Comparison of ENCODE assay signal across 1 cellular context in the genomic region with DNA sequence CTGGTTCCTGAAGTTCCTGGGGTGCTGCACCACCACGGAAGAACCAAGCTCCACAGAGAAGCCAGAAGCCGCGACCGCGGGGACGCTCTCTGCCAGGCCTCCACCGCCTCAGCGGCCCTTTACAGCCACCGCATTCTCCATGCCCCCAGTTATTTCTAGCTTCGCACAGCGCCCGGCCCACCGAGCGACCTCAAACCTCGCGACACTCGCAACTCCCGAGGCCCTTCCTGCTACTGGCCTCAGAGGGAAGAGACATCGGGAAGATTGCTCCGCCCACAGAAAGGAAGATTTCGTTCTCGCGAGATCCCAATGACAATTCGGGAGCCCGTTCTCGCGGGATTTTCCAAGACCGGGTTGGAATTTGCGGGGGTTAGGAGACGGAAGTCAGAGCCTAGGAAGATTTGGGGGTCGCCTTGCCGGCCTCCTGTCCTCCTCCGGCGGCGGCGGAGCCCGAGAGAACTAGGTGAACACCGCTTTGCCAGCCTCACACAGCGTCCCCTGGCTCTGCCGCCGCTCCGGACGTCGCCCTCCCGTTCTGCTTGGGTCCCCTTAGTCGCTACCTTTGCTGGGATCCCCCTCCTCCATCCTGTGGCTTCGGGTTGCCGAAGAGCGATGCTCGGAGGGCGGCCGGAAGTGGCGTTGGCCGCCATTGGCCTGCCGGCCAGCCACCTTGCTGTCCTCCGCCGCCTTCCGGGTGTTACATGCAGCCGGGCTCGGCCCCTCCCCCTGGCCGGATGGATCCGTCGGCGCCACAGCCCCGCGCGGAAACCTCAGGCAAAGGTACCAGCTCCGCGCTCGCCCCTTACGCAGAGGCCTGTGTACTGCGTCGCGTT.
TF ChIP-seq lines count a peak whose summit lies in the region.

A gene with protein sequence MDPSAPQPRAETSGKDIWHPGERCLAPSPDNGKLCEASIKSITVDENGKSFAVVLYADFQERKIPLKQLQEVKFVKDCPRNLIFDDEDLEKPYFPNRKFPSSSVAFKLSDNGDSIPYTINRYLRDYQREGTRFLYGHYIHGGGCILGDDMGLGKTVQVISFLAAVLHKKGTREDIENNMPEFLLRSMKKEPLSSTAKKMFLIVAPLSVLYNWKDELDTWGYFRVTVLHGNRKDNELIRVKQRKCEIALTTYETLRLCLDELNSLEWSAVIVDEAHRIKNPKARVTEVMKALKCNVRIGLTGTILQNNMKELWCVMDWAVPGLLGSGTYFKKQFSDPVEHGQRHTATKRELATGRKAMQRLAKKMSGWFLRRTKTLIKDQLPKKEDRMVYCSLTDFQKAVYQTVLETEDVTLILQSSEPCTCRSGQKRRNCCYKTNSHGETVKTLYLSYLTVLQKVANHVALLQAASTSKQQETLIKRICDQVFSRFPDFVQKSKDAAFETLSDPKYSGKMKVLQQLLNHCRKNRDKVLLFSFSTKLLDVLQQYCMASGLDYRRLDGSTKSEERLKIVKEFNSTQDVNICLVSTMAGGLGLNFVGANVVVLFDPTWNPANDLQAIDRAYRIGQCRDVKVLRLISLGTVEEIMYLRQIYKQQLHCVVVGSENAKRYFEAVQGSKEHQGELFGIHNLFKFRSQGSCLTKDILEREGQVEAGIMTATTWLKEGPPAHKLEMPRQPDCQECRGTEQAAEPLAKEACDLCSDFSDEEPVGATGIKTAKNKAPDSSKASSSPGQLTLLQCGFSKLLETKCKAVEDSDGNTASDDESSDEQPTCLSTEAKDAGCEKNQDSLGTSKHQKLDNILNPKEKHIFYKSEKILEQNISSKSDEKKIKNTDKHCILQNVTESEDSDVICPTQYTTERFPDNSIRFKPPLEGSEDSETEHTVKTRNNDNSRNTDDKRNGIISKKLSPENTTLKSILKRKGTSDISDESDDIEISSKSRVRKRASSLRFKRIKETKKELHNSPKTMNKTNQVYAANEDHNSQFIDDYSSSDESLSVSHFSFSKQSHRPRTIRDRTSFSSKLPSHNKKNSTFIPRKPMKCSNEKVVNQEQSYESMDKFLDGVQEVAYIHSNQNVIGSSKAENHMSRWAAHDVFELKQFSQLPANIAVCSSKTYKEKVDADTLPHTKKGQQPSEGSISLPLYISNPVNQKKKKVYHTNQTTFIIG (N-terminal part only) (plus strand): TSS at position 387 of the 833 bp plus-strand sequence. CDS start 348 bp downstream, at position 735.

TF ChIP-seq in HepG2, 621 proteins besides CTCF, POLR2A, EP300 and RAD21 (continued from another document and continues in another):
- TF ChIP-seq, protein P1, sequence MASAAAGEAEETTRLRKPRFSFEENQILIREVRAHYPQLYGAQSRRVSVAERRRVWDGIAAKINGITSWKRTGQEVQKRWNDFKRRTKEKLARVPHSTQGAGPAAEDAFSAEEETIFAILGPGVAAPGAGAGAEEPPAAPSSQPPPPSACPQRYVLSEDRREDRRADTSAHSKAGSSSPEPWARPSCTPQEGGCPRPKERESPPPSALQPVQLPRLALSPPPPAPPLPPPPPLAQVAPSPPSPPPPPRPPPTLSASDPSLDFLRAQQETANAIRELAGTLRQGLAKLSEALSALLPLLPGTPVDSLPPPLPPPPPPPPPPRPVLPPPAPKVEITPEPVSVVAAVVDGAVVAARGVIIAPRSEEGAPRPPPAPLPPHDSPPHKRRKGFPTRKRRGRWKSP (CRISPR knock-in tag; IDR thresholded peaks at IDR 0.05), result peak; percentile 68; the same call in 1 of the 2 replicates
- TF ChIP-seq ZNF383 (CRISPR knock-in tag; IDR thresholded peaks at IDR 0.05; ENCODE audit: borderline replicate concordance), result no peak; the same call in 1 of the 2 replicates
- TF ChIP-seq, protein P2, sequence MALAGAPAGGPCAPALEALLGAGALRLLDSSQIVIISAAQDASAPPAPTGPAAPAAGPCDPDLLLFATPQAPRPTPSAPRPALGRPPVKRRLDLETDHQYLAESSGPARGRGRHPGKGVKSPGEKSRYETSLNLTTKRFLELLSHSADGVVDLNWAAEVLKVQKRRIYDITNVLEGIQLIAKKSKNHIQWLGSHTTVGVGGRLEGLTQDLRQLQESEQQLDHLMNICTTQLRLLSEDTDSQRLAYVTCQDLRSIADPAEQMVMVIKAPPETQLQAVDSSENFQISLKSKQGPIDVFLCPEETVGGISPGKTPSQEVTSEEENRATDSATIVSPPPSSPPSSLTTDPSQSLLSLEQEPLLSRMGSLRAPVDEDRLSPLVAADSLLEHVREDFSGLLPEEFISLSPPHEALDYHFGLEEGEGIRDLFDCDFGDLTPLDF (CRISPR knock-in tag; IDR thresholded peaks at IDR 0.05), result peak; percentile 71; the same call in 1 of the 2 replicates
- peak; percentile 33; the same call in 1 of the 2 replicates for TF ChIP-seq ZMYM2 (CRISPR knock-in tag; IDR thresholded peaks at IDR 0.05)
- no peak for TF ChIP-seq FOXP1 (IDR thresholded peaks at IDR 0.05)
- no peak for TF ChIP-seq FOXP1 (CRISPR knock-in tag; IDR thresholded peaks at IDR 0.05)
- no peak for TF ChIP-seq SYNCRIP (IDR thresholded peaks at IDR 0.05; ENCODE audit: insufficient read depth, low read depth, low read length)
- TF ChIP-seq ZNF572 (CRISPR knock-in tag; IDR thresholded peaks at IDR 0.05), result 0 out of 2 replicates have a peak, but pooled peaks have one; percentile 76
- TF ChIP-seq ZNF143 (CRISPR knock-in tag; IDR thresholded peaks at IDR 0.05), result no peak
- TF ChIP-seq ZNF605 (CRISPR knock-in tag; IDR thresholded peaks at IDR 0.05), result peak; percentile 79
- TF ChIP-seq ZNF766 (CRISPR knock-in tag; IDR thresholded peaks at IDR 0.05; ENCODE audit: borderline replicate concordance), result peak; percentile 61; the same call in 1 of the 2 replicates
- 0 out of 2 replicates have a peak, but pooled peaks have one; percentile 15 for TF ChIP-seq SRF (IDR thresholded peaks at IDR 0.05; ENCODE audit: low read depth, low read length)
- TF ChIP-seq, protein P3, sequence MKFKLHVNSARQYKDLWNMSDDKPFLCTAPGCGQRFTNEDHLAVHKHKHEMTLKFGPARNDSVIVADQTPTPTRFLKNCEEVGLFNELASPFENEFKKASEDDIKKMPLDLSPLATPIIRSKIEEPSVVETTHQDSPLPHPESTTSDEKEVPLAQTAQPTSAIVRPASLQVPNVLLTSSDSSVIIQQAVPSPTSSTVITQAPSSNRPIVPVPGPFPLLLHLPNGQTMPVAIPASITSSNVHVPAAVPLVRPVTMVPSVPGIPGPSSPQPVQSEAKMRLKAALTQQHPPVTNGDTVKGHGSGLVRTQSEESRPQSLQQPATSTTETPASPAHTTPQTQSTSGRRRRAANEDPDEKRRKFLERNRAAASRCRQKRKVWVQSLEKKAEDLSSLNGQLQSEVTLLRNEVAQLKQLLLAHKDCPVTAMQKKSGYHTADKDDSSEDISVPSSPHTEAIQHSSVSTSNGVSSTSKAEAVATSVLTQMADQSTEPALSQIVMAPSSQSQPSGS (CRISPR knock-in tag; IDR thresholded peaks at IDR 0.05), result peak; percentile 80
- TF ChIP-seq SMAD9 (CRISPR knock-in tag; IDR thresholded peaks at IDR 0.05), result no peak
- TF ChIP-seq, protein P4, sequence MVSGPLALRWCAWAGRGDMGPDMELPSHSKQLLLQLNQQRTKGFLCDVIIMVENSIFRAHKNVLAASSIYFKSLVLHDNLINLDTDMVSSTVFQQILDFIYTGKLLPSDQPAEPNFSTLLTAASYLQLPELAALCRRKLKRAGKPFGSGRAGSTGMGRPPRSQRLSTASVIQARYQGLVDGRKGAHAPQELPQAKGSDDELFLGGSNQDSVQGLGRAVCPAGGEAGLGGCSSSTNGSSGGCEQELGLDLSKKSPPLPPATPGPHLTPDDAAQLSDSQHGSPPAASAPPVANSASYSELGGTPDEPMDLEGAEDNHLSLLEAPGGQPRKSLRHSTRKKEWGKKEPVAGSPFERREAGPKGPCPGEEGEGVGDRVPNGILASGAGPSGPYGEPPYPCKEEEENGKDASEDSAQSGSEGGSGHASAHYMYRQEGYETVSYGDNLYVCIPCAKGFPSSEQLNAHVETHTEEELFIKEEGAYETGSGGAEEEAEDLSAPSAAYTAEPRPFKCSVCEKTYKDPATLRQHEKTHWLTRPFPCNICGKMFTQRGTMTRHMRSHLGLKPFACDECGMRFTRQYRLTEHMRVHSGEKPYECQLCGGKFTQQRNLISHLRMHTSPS (CRISPR knock-in tag; IDR thresholded peaks at IDR 0.05; ENCODE audit: low read depth), result no peak
- 0 out of 2 replicates have a peak, but pooled peaks have one; percentile 69 for TF ChIP-seq ZNF790 (CRISPR knock-in tag; IDR thresholded peaks at IDR 0.05; ENCODE audit: borderline replicate concordance)
- peak; percentile 66; the same call in 1 of the 2 replicates for TF ChIP-seq STAT5B (CRISPR knock-in tag; IDR thresholded peaks at IDR 0.05)
- peak; percentile 75 for TF ChIP-seq HDAC2 (CRISPR knock-in tag; IDR thresholded peaks at IDR 0.05)
- TF ChIP-seq ZBTB42 (CRISPR knock-in tag; IDR thresholded peaks at IDR 0.05), result no peak
- peak; percentile 95 for TF ChIP-seq ZNF224 (CRISPR knock-in tag; IDR thresholded peaks at IDR 0.05)
- peak; percentile 61; the same call in 1 of the 2 replicates for TF ChIP-seq ZNF761 (CRISPR knock-in tag; conservative IDR thresholded peaks at IDR 0.05)
- peak; percentile 42; the same call in 1 of the 2 replicates for TF ChIP-seq RARG (CRISPR knock-in tag; IDR thresholded peaks at IDR 0.05; ENCODE audit: low read depth)
- TF ChIP-seq ETV5 (CRISPR knock-in tag; IDR thresholded peaks at IDR 0.05; ENCODE audit: borderline replicate concordance), result peak; percentile 93
- peak; percentile 90 for TF ChIP-seq ZNF331 (CRISPR knock-in tag; IDR thresholded peaks at IDR 0.05)
- TF ChIP-seq EED (CRISPR knock-in tag; IDR thresholded peaks at IDR 0.05), result no peak; the same call in 1 of the 2 replicates
- TF ChIP-seq ASH2L (IDR thresholded peaks at IDR 0.05; ENCODE audit: insufficient read length, low read depth, low read length), result peak; percentile 97
- no peak; the same call in 1 of the 2 replicates for TF ChIP-seq ARHGAP35 (CRISPR knock-in tag; IDR thresholded peaks at IDR 0.05; ENCODE audit: borderline replicate concordance)
- peak; percentile 96 for TF ChIP-seq YY1 (IDR thresholded peaks at IDR 0.05; ENCODE audit: insufficient read depth, insufficient replicate concordance, low read depth, low read length)
- TF ChIP-seq, protein P5, sequence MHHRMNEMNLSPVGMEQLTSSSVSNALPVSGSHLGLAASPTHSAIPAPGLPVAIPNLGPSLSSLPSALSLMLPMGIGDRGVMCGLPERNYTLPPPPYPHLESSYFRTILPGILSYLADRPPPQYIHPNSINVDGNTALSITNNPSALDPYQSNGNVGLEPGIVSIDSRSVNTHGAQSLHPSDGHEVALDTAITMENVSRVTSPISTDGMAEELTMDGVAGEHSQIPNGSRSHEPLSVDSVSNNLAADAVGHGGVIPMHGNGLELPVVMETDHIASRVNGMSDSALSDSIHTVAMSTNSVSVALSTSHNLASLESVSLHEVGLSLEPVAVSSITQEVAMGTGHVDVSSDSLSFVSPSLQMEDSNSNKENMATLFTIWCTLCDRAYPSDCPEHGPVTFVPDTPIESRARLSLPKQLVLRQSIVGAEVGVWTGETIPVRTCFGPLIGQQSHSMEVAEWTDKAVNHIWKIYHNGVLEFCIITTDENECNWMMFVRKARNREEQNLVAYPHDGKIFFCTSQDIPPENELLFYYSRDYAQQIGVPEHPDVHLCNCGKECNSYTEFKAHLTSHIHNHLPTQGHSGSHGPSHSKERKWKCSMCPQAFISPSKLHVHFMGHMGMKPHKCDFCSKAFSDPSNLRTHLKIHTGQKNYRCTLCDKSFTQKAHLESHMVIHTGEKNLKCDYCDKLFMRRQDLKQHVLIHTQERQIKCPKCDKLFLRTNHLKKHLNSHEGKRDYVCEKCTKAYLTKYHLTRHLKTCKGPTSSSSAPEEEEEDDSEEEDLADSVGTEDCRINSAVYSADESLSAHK (CRISPR knock-in tag; IDR thresholded peaks at IDR 0.05; ENCODE audit: borderline replicate concordance), result peak; percentile 79; the same call in 1 of the 2 replicates
- TF ChIP-seq, protein P6, sequence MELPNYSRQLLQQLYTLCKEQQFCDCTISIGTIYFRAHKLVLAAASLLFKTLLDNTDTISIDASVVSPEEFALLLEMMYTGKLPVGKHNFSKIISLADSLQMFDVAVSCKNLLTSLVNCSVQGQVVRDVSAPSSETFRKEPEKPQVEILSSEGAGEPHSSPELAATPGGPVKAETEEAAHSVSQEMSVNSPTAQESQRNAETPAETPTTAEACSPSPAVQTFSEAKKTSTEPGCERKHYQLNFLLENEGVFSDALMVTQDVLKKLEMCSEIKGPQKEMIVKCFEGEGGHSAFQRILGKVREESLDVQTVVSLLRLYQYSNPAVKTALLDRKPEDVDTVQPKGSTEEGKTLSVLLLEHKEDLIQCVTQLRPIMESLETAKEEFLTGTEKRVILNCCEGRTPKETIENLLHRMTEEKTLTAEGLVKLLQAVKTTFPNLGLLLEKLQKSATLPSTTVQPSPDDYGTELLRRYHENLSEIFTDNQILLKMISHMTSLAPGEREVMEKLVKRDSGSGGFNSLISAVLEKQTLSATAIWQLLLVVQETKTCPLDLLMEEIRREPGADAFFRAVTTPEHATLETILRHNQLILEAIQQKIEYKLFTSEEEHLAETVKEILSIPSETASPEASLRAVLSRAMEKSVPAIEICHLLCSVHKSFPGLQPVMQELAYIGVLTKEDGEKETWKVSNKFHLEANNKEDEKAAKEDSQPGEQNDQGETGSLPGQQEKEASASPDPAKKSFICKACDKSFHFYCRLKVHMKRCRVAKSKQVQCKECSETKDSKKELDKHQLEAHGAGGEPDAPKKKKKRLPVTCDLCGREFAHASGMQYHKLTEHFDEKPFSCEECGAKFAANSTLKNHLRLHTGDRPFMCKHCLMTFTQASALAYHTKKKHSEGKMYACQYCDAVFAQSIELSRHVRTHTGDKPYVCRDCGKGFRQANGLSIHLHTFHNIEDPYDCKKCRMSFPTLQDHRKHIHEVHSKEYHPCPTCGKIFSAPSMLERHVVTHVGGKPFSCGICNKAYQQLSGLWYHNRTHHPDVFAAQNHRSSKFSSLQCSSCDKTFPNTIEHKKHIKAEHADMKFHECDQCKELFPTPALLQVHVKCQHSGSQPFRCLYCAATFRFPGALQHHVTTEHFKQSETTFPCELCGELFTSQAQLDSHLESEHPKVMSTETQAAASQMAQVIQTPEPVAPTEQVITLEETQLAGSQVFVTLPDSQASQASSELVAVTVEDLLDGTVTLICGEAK (IDR thresholded peaks at IDR 0.05), result peak; percentile 92
- TF ChIP-seq, protein P6 (CRISPR knock-in tag; IDR thresholded peaks at IDR 0.05), result peak; percentile 83
